12 cellular contexts compared by ENCODE assay signal in the genomic region with DNA sequence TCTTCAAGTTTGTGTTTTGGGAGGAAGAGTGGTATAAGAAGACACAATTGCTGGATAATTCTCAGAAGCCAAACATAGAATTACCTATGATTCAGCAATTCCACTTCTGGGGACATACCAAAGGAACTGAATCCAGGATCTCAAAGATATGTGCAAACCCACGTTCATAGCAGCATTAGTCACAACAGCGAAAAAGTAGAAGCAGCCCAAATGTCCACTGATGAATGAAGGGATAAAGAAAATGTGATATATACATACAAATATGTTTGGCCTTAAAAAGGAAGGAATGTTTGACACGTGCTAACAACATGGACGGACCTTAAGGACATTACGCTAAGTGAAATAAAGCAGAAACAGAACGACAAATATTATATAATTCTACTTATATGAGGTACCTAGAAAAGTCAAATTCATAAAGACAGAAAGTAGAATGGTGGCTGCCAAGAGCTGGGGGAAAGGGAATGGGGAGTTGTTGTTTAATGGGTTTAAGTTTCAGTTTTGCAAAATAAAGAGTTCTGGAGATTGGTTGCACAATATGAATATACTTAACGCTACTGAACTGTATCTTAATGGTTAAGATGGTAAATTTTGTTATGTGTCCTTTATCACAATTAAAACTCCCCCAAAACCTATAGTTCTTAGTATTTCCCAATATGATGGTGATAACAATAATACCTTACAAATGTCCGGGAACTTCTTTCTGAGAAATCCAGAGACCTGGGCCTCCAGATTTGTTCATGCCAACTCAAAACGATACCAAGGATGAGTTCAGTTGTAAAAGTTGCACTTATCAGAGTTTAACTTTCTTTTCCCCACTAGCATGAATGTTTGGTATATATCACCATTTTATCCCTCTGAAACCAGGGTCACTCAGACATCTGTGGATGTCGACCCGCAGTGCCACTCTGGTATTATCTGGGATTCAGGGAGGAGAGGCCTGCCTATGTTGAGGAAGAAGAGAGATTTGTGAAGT. TPM values are rescaled to one million over a fixed set of nuclear protein-coding genes. Genes with fewer than 3 reads are reported as not detected.
DNase-seq lines count a peak whose midpoint lies in the region; ATAC-seq, FAIRE-seq and TF ChIP-seq lines count a peak whose summit lies in the region.
"Had no signal": no experiment of that assay in that cellular context is flagged by ENCODE, and none has a peak within 500 bp of the region (broad histone marks: within the 10 kb centered on the region; RNA-seq: fewer than 3 reads in every experiment).

No MANE protein-coding gene starts in this region.

- peaks cover 94% of the 10 kb centered on the region for H3K4me1 Mint-ChIP-seq in activated T-cell treated with anti-CD3 and anti-CD28 coated beads, Interleukin-2, amount 50 U/mL, for 72 hours (ENCODE audit: low read depth)
- peaks cover 63% of the 10 kb centered on the region for H3K4me1 Mint-ChIP-seq in T-helper 2 cell treated with Interferon-gamma antibody and Interleukin-4, amounts not matched to agents 5 μg/mL and 100 μg/mL, for 36 hours (ENCODE audit: low read depth)

- no peaks in the 10 kb centered on the region for H3K9me3 Mint-ChIP-seq in activated T-cell treated with anti-CD3 and anti-CD28 coated beads, Interleukin-2, amount 50 U/mL, for 72 hours
- H3K9me3 Mint-ChIP-seq in T-helper 2 cell treated with Interferon-gamma antibody and Interleukin-4, amounts not matched to agents 5 μg/mL and 100 μg/mL, for 36 hours: no peaks in the 10 kb centered on the region

- H3K27me3 ChIP-seq in tibial nerve (no peaks in the 10 kb centered on the region), pancreas (no peaks in the 10 kb centered on the region)
- H3K27me3 ChIP-seq: BLaER1, SJSA1 had no signal

- H3K36me3 ChIP-seq in tibial nerve: no peaks in the 10 kb centered on the region
- no peaks in the 10 kb centered on the region for H3K36me3 ChIP-seq in pancreas

- peak overlapping the region; percentile 92 to 96 for H3K4me3 Mint-ChIP-seq in activated T-cell treated with anti-CD3 and anti-CD28 coated beads, Interleukin-2, amount 50 U/mL, for 72 hours
- H3K4me3 Mint-ChIP-seq in T-helper 2 cell treated with Interferon-gamma antibody and Interleukin-4, amounts not matched to agents 5 μg/mL and 100 μg/mL, for 36 hours: peak overlapping the region; percentile 87

- intact Hi-C loops in pancreas (cut with DNase I): no loop called here

- FAIRE-seq in frontal cortex (lab: Jason Lieb, UNC) (no peak), pancreas (lab: Jason Lieb, UNC) (no peak)

- H3K4me1 ChIP-seq in tibial nerve: peaks cover 0 to 82% (median 32%) of the 10 kb centered on the region in 4 donors
- H3K4me1 ChIP-seq in pancreas: peaks cover 0 to 5% (median 0%) of the 10 kb centered on the region in 3 donors

- no peaks in the 10 kb centered on the region for H3K27me3 Mint-ChIP-seq in activated T-cell treated with anti-CD3 and anti-CD28 coated beads, Interleukin-2, amount 50 U/mL, for 72 hours (ENCODE audit: low read depth)
- H3K27me3 Mint-ChIP-seq in T-helper 2 cell treated with Interferon-gamma antibody and Interleukin-4, amounts not matched to agents 5 μg/mL and 100 μg/mL, for 36 hours (ENCODE audit: low read depth): no peaks in the 10 kb centered on the region

- H3K4me3 ChIP-seq in fibroblast of villous mesenchyme (ENCODE audit: low read depth, low read length) (no peak overlapping the region), tibial nerve (no peak overlapping the region), pancreas (no peak overlapping the region)
- H3K4me3 ChIP-seq: BLaER1, SJSA1 had no signal

- ATAC-seq in activated T-cell treated with anti-CD3 and anti-CD28 coated beads, Interleukin-2, amount 50 U/mL, for 72 hours (replicated peaks in 1 of 2): peak in 1 of 2 donors; percentile 18
- ATAC-seq in HG03432 (IDR thresholded peaks at IDR 0.05; ENCODE audit: unreplicated experiment) (no peak), pancreas (no peak)

- DNase-seq in activated T-cell treated with anti-CD3 and anti-CD28 coated beads, Interleukin-2, amount 50 U/mL, for 72 hours: no peak
- no peak for DNase-seq in activated T-cell treated with anti-CD3 and anti-CD28 coated beads, Interleukin-2, amount 50 U/mL, for 48 hours
- DNase-seq in T-helper 2 cell treated with Interferon-gamma antibody and Interleukin-4, amounts not matched to agents 5 μg/mL and 100 μg/mL, for 36 hours (ENCODE audit: low spot score): peak; percentile 29
- peak; percentile 67 for DNase-seq in fibroblast of villous mesenchyme (ENCODE audit: low read depth)
- no peak for DNase-seq in tibial nerve (ENCODE audit: low spot score in 2 of 2)
- DNase-seq in frontal cortex (ENCODE audit: low spot score in 2 of 2): no peak
- no peak for DNase-seq in pancreas
- DNase-seq: activated effector memory CD4-positive, alpha-beta T cell treated with anti-CD3 and anti-CD28 coated beads, Interleukin-2, amount 50 U/mL, for 16 hours; NCI-H1436 treated with DMSO at 0.1 percent for 48 hours had no signal

- peak overlapping the region in 3 of 4 donors; percentile 8 to 75 (median 50) for H3K27ac ChIP-seq in tibial nerve
- H3K27ac ChIP-seq in pancreas: no peak overlapping the region
- H3K27ac ChIP-seq: BLaER1 had no signal

- WGBS in tibial nerve, 2 donors: 83 to 87% methylated on average over 11 of the region's 11 CpGs
- WGBS in pancreas, 2 donors: 91 to 94% methylated on average over 11 of the region's 11 CpGs

- H3K9me3 ChIP-seq in tibial nerve: no peaks in the 10 kb centered on the region
- H3K9me3 ChIP-seq in pancreas: no peaks in the 10 kb centered on the region
- H3K9me3 ChIP-seq: BLaER1, SJSA1 had no signal

- peak overlapping the region; percentile 99 for H3K27ac Mint-ChIP-seq in activated T-cell treated with anti-CD3 and anti-CD28 coated beads, Interleukin-2, amount 50 U/mL, for 72 hours
- peak overlapping the region; percentile 80 for H3K27ac Mint-ChIP-seq in T-helper 2 cell treated with Interferon-gamma antibody and Interleukin-4, amounts not matched to agents 5 μg/mL and 100 μg/mL, for 36 hours

- no peak for TF ChIP-seq POLR2A in tibial nerve (IDR thresholded peaks at IDR 0.05)

- TF ChIP-seq CTCF in fibroblast of villous mesenchyme (IDR thresholded peaks at IDR 0.05; ENCODE audit: insufficient read depth, low read depth, low read length) (no peak), tibial nerve (IDR thresholded peaks at IDR 0.05) (no peak), pancreas (IDR thresholded peaks at IDR 0.05) (no peak)

- TF ChIP-seq EP300 in tibial nerve (IDR thresholded peaks at IDR 0.05): no peak

- peaks cover 26 to 53% of the 10 kb centered on the region in 2 donors for H3K36me3 Mint-ChIP-seq in activated T-cell treated with anti-CD3 and anti-CD28 coated beads, Interleukin-2, amount 50 U/mL, for 72 hours (ENCODE audit: insufficient read depth in 2 of 2)
- peaks cover 60% of the 10 kb centered on the region for H3K36me3 Mint-ChIP-seq in T-helper 2 cell treated with Interferon-gamma antibody and Interleukin-4, amounts not matched to agents 5 μg/mL and 100 μg/mL, for 36 hours (ENCODE audit: low read depth)

RNA-seq across cellular contexts. Expression of gene WIPF1, which starts 33.7 kb away (rescaled TPM):
- 100 to 1,000 TPM; 198 to 237 TPM for total RNA-seq in activated T-cell treated with anti-CD3 and anti-CD28 coated beads, Interleukin-2, amount 50 U/mL, for 72 hours
- total RNA-seq in fibroblast of villous mesenchyme (13.0 and 15.1 TPM in 2 replicates), tibial nerve (10 to 100 TPM; 43.2 to 63.8 (median 52.9) TPM), frontal cortex (1.2 TPM), pancreas (10 to 100 TPM in 3 of 6 donors, 1 to 10 TPM in 3; 5.2 to 26.8 (median 9.0) TPM)
- 1 to 10 TPM; 4.7 to 6.2 TPM for polyA plus RNA-seq in pancreas

Comparison
In these comparisons a context has a peak if more than half of its experiments do, and no peak if none do; other contexts are left out.
1. DNase-seq: peak in T-helper 2 cell treated with Interferon-gamma antibody and Interleukin-4, amounts not matched to agents 5 μg/mL and 100 μg/mL, for 36 hours (single experiment) and fibroblast of villous mesenchyme (single experiment); none in activated T-cell treated with anti-CD3 and anti-CD28 coated beads, Interleukin-2, amount 50 U/mL, for 72 hours (0 of 2), activated T-cell treated with anti-CD3 and anti-CD28 coated beads, Interleukin-2, amount 50 U/mL, for 48 hours (0 of 2), tibial nerve (0 of 2), frontal cortex (0 of 2) and pancreas (0 of 6).
2. H3K27ac ChIP-seq: peak in tibial nerve (3 of 4); none in pancreas (0 of 4).